ENCODE assay signal across 15 cellular contexts in genomic region chr17:73335591-73336503, GRCh38. TPM values are rescaled to one million over a fixed set of nuclear protein-coding genes. Genes with fewer than 3 reads are reported as not detected.
A peak's percentile ranks its signal among the peaks of the same experiment; 100 is the strongest.
DNase-seq lines count a peak whose midpoint lies in the region; ATAC-seq and TF ChIP-seq lines count a peak whose summit lies in the region.
"Had no signal": no experiment of that assay in that cellular context is flagged by ENCODE, and none has a peak within 500 bp of the region (broad histone marks: within the 10 kb centered on the region; RNA-seq: fewer than 3 reads in every experiment).

No MANE protein-coding gene starts in this region.

- H3K36me3 ChIP-seq in left ventricle myocardium inferior (no peaks in the 10 kb centered on the region), mucosa of rectum (ENCODE audit: control insufficient read depth in 2 of 2, insufficient read depth in 2 of 2, low read length in 2 of 2) (no peaks in the 10 kb centered on the region)
- H3K36me3 ChIP-seq: spleen had no signal

- peak overlapping the region in 4 of 5 experiments; percentile 25 to 92 (median 84) for H3K27ac Mint-ChIP-seq in brain
- no peak overlapping the region for H3K27ac Mint-ChIP-seq in activated T-cell treated with anti-CD3 and anti-CD28 coated beads, Interleukin-2, amount 50 U/mL, for 24 hours
- H3K27ac Mint-ChIP-seq: activated naive CD4-positive, alpha-beta T cell treated with anti-CD3 and anti-CD28 coated beads, Interleukin-2, amount 50 U/mL, for 24 hours had no signal

- H3K4me3 ChIP-seq in left ventricle myocardium inferior: no peak overlapping the region
- H3K4me3 ChIP-seq in right cardiac atrium (ENCODE audit: low read length): no peak overlapping the region
- H3K4me3 ChIP-seq in mucosa of rectum (ENCODE audit: low read length in 2 of 2): no peak overlapping the region
- H3K4me3 ChIP-seq: spleen had no signal

- H3K36me3 Mint-ChIP-seq in brain: peaks cover 6% of the 10 kb centered on the region
- no peaks in the 10 kb centered on the region for H3K36me3 Mint-ChIP-seq in activated T-cell treated with anti-CD3 and anti-CD28 coated beads, Interleukin-2, amount 50 U/mL, for 24 hours (ENCODE audit: low read depth)
- H3K36me3 Mint-ChIP-seq: activated naive CD4-positive, alpha-beta T cell treated with anti-CD3 and anti-CD28 coated beads, Interleukin-2, amount 50 U/mL, for 24 hours had no signal

- ATAC-seq in right cardiac atrium: no peak

- peaks cover 14% of the 10 kb centered on the region for H3K4me1 ChIP-seq in left ventricle myocardium inferior
- no peaks in the 10 kb centered on the region for H3K4me1 ChIP-seq in right cardiac atrium (ENCODE audit: control insufficient read depth, insufficient read depth, low read length)
- peaks cover 12 to 18% of the 10 kb centered on the region in 2 donors for H3K4me1 ChIP-seq in mucosa of rectum (ENCODE audit: control insufficient read depth in 2 of 2, insufficient read depth in 2 of 2, low read length in 2 of 2)

- peaks cover 62% of the 10 kb centered on the region for H3K4me1 Mint-ChIP-seq in brain
- peaks cover 5% of the 10 kb centered on the region for H3K4me1 Mint-ChIP-seq in activated T-cell treated with anti-CD3 and anti-CD28 coated beads, Interleukin-2, amount 50 U/mL, for 24 hours (ENCODE audit: low read depth)
- H3K4me1 Mint-ChIP-seq: activated naive CD4-positive, alpha-beta T cell treated with anti-CD3 and anti-CD28 coated beads, Interleukin-2, amount 50 U/mL, for 24 hours had no signal

- H3K4me3 Mint-ChIP-seq in brain: peak overlapping the region in 2 of 5 experiments; percentile 21 to 29
- no peak overlapping the region for H3K4me3 Mint-ChIP-seq in activated T-cell treated with anti-CD3 and anti-CD28 coated beads, Interleukin-2, amount 50 U/mL, for 24 hours
- H3K4me3 Mint-ChIP-seq: activated naive CD4-positive, alpha-beta T cell treated with anti-CD3 and anti-CD28 coated beads, Interleukin-2, amount 50 U/mL, for 24 hours had no signal

- H3K27me3 ChIP-seq in left ventricle myocardium inferior (ENCODE audit: low read depth) (no peaks in the 10 kb centered on the region), right cardiac atrium (ENCODE audit: control insufficient read depth, insufficient read depth) (no peaks in the 10 kb centered on the region), mucosa of rectum (ENCODE audit: control insufficient read depth in 2 of 2, insufficient read depth in 2 of 2, low read length in 2 of 2) (no peaks in the 10 kb centered on the region)
- H3K27me3 ChIP-seq: spleen had no signal

- H3K27ac ChIP-seq in left ventricle myocardium inferior (replicated peaks) (peak overlapping the region; percentile 70), right cardiac atrium (ENCODE audit: low read length) (no peak overlapping the region), mucosa of rectum (ENCODE audit: low read depth in 2 of 2, low read length in 2 of 2) (peak overlapping the region; percentile 72 to 75)
- H3K27ac ChIP-seq: spleen had no signal

- H3K9me3 ChIP-seq in left ventricle myocardium inferior (replicated peaks) (no peaks in the 10 kb centered on the region), right cardiac atrium (ENCODE audit: control insufficient read depth, low read length) (no peaks in the 10 kb centered on the region), mucosa of rectum (ENCODE audit: control insufficient read depth in 2 of 2, low read length in 2 of 2) (no peaks in the 10 kb centered on the region)
- H3K9me3 ChIP-seq: spleen had no signal

- DNase-seq in left ventricle myocardium inferior (no peak), right cardiac atrium (no peak), NCI-H2081 treated with DMSO at 0.1 percent for 48 hours (lab: John Stamatoyannopoulos, UW) (no peak), T1000 (lab: John Stamatoyannopoulos, UW) (no peak)
- no peak for DNase-seq in stimulated activated CD4-positive, alpha-beta T cell treated with anti-CD3 and anti-CD28 coated beads, Interleukin-2, amount 100 ng/mL, for 24 hours
- no peak for DNase-seq in activated T-cell treated with anti-CD3 and anti-CD28 coated beads, Interleukin-2, amount 50 U/mL, for 24 hours
- DNase-seq: GDM1; hypothalamus; MV-4-11; NCI-H510A treated with DMSO at 0.1 percent for 48 hours; spleen; stimulated activated naive CD8-positive, alpha-beta T cell treated with anti-CD3 and anti-CD28 coated beads, Interleukin-15, Interleukin-2, amounts not matched to agents 100 U/mL and 50 U/mL, for 24 hours had no signal

- TF ChIP-seq CTCF in left ventricle myocardium inferior (IDR thresholded peaks at IDR 0.05; ENCODE audit: borderline replicate concordance): no peak
- TF ChIP-seq CTCF in brain (conservative IDR thresholded peaks at IDR 0.05): no peak

- intact Hi-C loops in left ventricle myocardium inferior (cut with micrococcal nuclease): no loop called here
- intact Hi-C loops in right cardiac atrium (cut with DNase I): no loop called here

- peaks cover 0 to 2% (median 0%) of the 10 kb centered on the region in 5 experiments for H3K9me3 Mint-ChIP-seq in brain
- no peaks in the 10 kb centered on the region for H3K9me3 Mint-ChIP-seq in activated T-cell treated with anti-CD3 and anti-CD28 coated beads, Interleukin-2, amount 50 U/mL, for 24 hours
- H3K9me3 Mint-ChIP-seq: activated naive CD4-positive, alpha-beta T cell treated with anti-CD3 and anti-CD28 coated beads, Interleukin-2, amount 50 U/mL, for 24 hours had no signal

- peak overlapping the region in 1 of 2 donors; percentile 14 for H3K9ac ChIP-seq in mucosa of rectum (ENCODE audit: low read depth in 1 of 2, low read length in 2 of 2)

- H3K27me3 Mint-ChIP-seq in brain: no peaks in the 10 kb centered on the region
- no peaks in the 10 kb centered on the region for H3K27me3 Mint-ChIP-seq in activated T-cell treated with anti-CD3 and anti-CD28 coated beads, Interleukin-2, amount 50 U/mL, for 24 hours
- H3K27me3 Mint-ChIP-seq: activated naive CD4-positive, alpha-beta T cell treated with anti-CD3 and anti-CD28 coated beads, Interleukin-2, amount 50 U/mL, for 24 hours had no signal

- WGBS in right cardiac atrium: 84% methylated on average over 13 of the region's 13 CpGs

RNA-seq across cellular contexts. Expression of gene CDC42EP4, which starts 24.0 kb away (rescaled TPM):
- 34.0 TPM for total RNA-seq in left ventricle myocardium inferior
- 10 to 100 TPM; 28.1 to 47.1 (median 38.4) TPM for total RNA-seq in right cardiac atrium
- 31.9 TPM for polyA plus RNA-seq in right cardiac atrium
- 110 TPM for polyA plus RNA-seq in brain (ENCODE audit: insufficient read depth, low read depth, low replicate concordance)
